In the genomic region with DNA sequence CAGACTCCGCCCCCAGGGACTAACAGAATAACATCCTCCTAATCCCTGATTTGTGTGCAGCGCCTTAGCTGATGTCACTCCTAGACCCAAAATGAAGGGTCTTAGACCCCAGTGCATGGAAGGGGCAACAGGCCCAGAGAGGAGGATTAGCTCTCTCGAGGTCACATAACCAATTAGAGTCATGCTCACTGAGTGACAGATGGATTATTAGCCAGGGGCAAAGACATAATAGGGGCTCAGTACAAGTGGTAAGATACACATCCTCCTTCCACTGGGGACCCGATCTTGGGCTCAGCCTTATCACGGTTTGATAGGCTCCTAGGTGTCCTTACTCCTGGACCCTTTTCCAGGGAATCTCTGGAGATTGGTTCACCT, we compare ENCODE assay signal across 8 cellular contexts. TPM values are rescaled to one million over a fixed set of nuclear protein-coding genes. Genes with fewer than 3 reads are reported as not detected.
A peak's percentile ranks its signal among the peaks of the same experiment; 100 is the strongest.
DNase-seq lines count a peak whose midpoint lies in the region; ATAC-seq and TF ChIP-seq lines count a peak whose summit lies in the region.

No MANE protein-coding gene starts in this region.

- H3K27me3 ChIP-seq in WERI-Rb-1 (ENCODE audit: insufficient read depth, low read depth, severe bottlenecking) (no peaks in the 10 kb centered on the region), gastroesophageal sphincter (no peaks in the 10 kb centered on the region), smooth muscle cell (ENCODE audit: low read depth) (no peaks in the 10 kb centered on the region)

- POLR2A ChIA-PET in HEK293T (lab: Yijun Ruan, JAX) = interaction anchor here (1.0 to 1.4 kb wide), 2 partner anchors 16 to 28 kb away, joined by 3 to 5 read pairs; a partner anchor contains a TSS

- DNase-seq in HEK293T (ENCODE audit: extremely low spot score) = no peak
- no peak for DNase-seq in WERI-Rb-1
- no peak for DNase-seq in smooth muscle cell (lab: John Stamatoyannopoulos, UW; ENCODE audit: unreplicated experiment)
- no peak for DNase-seq in posterior vena cava (ENCODE audit: low spot score)
- DNase-seq in activated CD8-positive, alpha-beta memory T cell treated with anti-CD3 and anti-CD28 coated beads, Interleukin-2, amount 50 U/mL, for 4 hours = no peak
- DNase-seq in DMS153 (lab: John Stamatoyannopoulos, UW) = no peak

- WGBS in gastroesophageal sphincter (ENCODE audit: low coverage in 1 of 2), 2 donors = 10 to 17% methylated on average over 2 of the region's 5 CpGs
- WGBS in smooth muscle cell (ENCODE audit: low lambda C conversion rate) = 34% methylated on average over 5 of the region's 5 CpGs

- TF ChIP-seq POLR2A in gastroesophageal sphincter (IDR thresholded peaks at IDR 0.05) = no peak

- H3K9ac ChIP-seq in smooth muscle cell (ENCODE audit: low read depth) = peak overlapping the region; percentile 100

- ATAC-seq in gastroesophageal sphincter (no peak), HG03108 (IDR thresholded peaks at IDR 0.05; ENCODE audit: unreplicated experiment) (no peak)

- CTCF ChIA-PET in HEK293T (lab: Yijun Ruan, JAX) = interaction anchor here (3.5 kb wide), 1 partner anchor 168 kb away, joined by 15 read pairs; no protein-coding TSS in a partner anchor

- H3F3A ChIP-seq in smooth muscle cell (ENCODE audit: low read depth) = no peaks in the 10 kb centered on the region

- no peaks in the 10 kb centered on the region for H3K36me3 ChIP-seq in WERI-Rb-1
- H3K36me3 ChIP-seq in gastroesophageal sphincter = no peaks in the 10 kb centered on the region
- no peaks in the 10 kb centered on the region for H3K36me3 ChIP-seq in smooth muscle cell (ENCODE audit: low read depth)

- H2AFZ ChIP-seq in smooth muscle cell (ENCODE audit: low read depth) = no peak overlapping the region

- TF ChIP-seq CTCF in WERI-Rb-1 (IDR thresholded peaks at IDR 0.05; ENCODE audit: low read depth, low read length) = no peak
- no peak for TF ChIP-seq CTCF in gastroesophageal sphincter (IDR thresholded peaks at IDR 0.05)
- TF ChIP-seq CTCF in smooth muscle cell (IDR thresholded peaks at IDR 0.05; ENCODE audit: borderline replicate concordance, insufficient read depth, poor library complexity, severe bottlenecking) = no peak

- H3K4me1 ChIP-seq in gastroesophageal sphincter (peaks cover 0 to 53% (median 16%) of the 10 kb centered on the region in 3 donors), smooth muscle cell (ENCODE audit: low read depth) (peaks cover 6% of the 10 kb centered on the region)

- H3K27ac ChIP-seq in WERI-Rb-1 (peak overlapping the region; percentile 95), gastroesophageal sphincter (peak overlapping the region; percentile 86 to 100 (median 97)), smooth muscle cell (ENCODE audit: low read depth) (peak overlapping the region; percentile 100)

- no peak for TF ChIP-seq EP300 in gastroesophageal sphincter (IDR thresholded peaks at IDR 0.05)

- H3K4me3 ChIP-seq in WERI-Rb-1 (ENCODE audit: low read depth, low read length) = peak overlapping the region; percentile 91
- peak overlapping the region; percentile 46 to 62 for H3K4me3 ChIP-seq in gastroesophageal sphincter
- peak overlapping the region; percentile 99 for H3K4me3 ChIP-seq in smooth muscle cell

- peak overlapping the region; percentile 91 for H3K4me2 ChIP-seq in smooth muscle cell

- H3K9me3 ChIP-seq in WERI-Rb-1 (ENCODE audit: severe bottlenecking) (no peaks in the 10 kb centered on the region), gastroesophageal sphincter (no peaks in the 10 kb centered on the region), smooth muscle cell (replicated peaks; ENCODE audit: low read depth) (no peaks in the 10 kb centered on the region)

- H4K20me1 ChIP-seq in smooth muscle cell (ENCODE audit: low read depth) = peaks cover 21% of the 10 kb centered on the region

- no peaks in the 10 kb centered on the region for H3K79me2 ChIP-seq in smooth muscle cell (ENCODE audit: low read depth)

- intact Hi-C loops in posterior vena cava (cut with DNase I) = loop anchor here in 1 of 2 donors (5.0 kb wide), 1 partner anchor 128 kb away; no protein-coding TSS in a partner anchor

TF ChIP-seq in HEK293T, 16 proteins besides CTCF, POLR2A, EP300 and RAD21:
- TF ChIP-seq LEF1 (IDR thresholded peaks at IDR 0.05; ENCODE audit: borderline replicate concordance) = no peak
- no peak for TF ChIP-seq FOXM1 (IDR thresholded peaks at IDR 0.05; ENCODE audit: borderline replicate concordance)
- TF ChIP-seq, protein P1, sequence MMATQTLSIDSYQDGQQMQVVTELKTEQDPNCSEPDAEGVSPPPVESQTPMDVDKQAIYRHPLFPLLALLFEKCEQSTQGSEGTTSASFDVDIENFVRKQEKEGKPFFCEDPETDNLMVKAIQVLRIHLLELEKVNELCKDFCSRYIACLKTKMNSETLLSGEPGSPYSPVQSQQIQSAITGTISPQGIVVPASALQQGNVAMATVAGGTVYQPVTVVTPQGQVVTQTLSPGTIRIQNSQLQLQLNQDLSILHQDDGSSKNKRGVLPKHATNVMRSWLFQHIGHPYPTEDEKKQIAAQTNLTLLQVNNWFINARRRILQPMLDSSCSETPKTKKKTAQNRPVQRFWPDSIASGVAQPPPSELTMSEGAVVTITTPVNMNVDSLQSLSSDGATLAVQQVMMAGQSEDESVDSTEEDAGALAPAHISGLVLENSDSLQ (IDR thresholded peaks at IDR 0.05) = 0 out of 2 replicates have a peak, but pooled peaks have one; percentile 36
- no peak for TF ChIP-seq BHLHE40 (IDR thresholded peaks at IDR 0.05; ENCODE audit: borderline replicate concordance)

RNA-seq across cellular contexts. Expression of a gene that starts 0.9 kb away (rescaled TPM):
- 10 to 100 TPM; 22.8 to 67.8 (median 53.0) TPM for total RNA-seq in gastroesophageal sphincter
- 11.7 and 13.1 TPM in 2 replicates for total RNA-seq in smooth muscle cell
- polyA plus RNA-seq in smooth muscle cell = 15.9 and 17.5 TPM in 2 replicates
- total RNA-seq in posterior vena cava = 10 to 100 TPM; 34.0 to 44.7 TPM

RNA-seq across cellular contexts. Expression of a gene that starts 28.1 kb away (rescaled TPM):
- 10 to 100 TPM in 3 of 4 donors, 1 to 10 TPM in 1; 5.4 to 11.8 (median 10.8) TPM for total RNA-seq in gastroesophageal sphincter
- total RNA-seq in smooth muscle cell = 43.5 and 50.2 TPM in 2 replicates
- 32.0 and 46.5 TPM in 2 replicates for polyA plus RNA-seq in smooth muscle cell
- 10 to 100 TPM in 1 of 2 donors, 1 to 10 TPM in 1; 9.6 to 10.7 TPM for total RNA-seq in posterior vena cava
